In the genomic region with DNA sequence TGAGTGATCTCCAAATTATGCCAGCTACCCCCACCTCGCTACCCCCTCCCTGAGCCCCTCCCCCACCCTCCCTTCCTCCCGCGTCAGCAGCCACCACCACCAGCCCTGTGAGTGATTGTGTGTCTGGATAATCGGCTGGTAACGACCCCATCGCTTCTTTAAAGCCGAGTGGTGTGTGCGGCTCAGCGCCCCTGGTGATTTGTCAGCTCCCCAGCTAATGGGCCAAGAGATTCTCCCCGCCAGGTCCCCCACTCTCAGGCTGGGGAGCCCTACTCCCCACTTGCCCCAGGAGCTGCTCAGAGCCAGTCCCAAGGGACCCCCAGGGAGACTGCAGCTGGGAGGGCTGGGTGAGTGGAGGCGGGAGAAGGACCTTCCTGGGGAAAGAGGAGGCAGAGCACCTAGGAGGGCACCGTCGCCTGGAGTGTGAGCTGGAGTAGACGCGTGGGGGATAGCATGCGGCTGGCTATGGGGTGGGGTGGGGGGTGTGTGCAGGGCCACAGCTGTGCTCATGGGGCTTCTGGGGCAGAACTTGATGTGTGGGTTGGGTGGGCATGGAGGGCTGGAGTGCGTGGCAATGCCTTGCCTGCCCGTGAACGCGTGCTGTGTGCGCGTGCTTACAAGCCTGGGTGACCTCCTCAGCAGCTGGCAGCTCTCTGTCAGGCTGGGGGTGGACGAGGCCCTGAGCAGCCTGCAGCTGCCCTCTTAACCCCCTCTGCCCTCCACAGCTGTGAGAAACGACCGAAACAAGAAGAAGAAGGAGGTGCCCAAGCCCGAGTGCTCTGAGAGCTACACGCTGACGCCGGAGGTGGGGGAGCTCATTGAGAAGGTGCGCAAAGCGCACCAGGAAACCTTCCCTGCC, we compare ENCODE assay signal across 1 cellular context.
TF ChIP-seq lines count a peak whose summit lies in the region.

No MANE protein-coding gene starts in this region.

TF ChIP-seq in HepG2, 621 proteins besides CTCF, POLR2A, EP300 and RAD21:
- TF ChIP-seq ZFP90 (CRISPR knock-in tag; IDR thresholded peaks at IDR 0.05; ENCODE audit: borderline replicate concordance) (no peak), AGO2 (optimal IDR thresholded peaks at IDR 0.05; ENCODE audit: low read depth, low read length) (peak; percentile 47), ZNF484 (CRISPR knock-in tag; IDR thresholded peaks at IDR 0.05; ENCODE audit: borderline replicate concordance, low read depth) (no peak), ZNF382 (CRISPR knock-in tag; IDR thresholded peaks at IDR 0.05; ENCODE audit: borderline replicate concordance) (no peak), TOPORS (CRISPR knock-in tag; IDR thresholded peaks at IDR 0.05) (no peak), ZNF607 (CRISPR knock-in tag; IDR thresholded peaks at IDR 0.05; ENCODE audit: borderline replicate concordance) (0 out of 2 replicates have a peak, but pooled peaks have one; percentile 46), ZNF354B (CRISPR knock-in tag; IDR thresholded peaks at IDR 0.05) (no peak), BCL6 (CRISPR knock-in tag; IDR thresholded peaks at IDR 0.05) (no peak), SP140L (CRISPR knock-in tag; IDR thresholded peaks at IDR 0.05; ENCODE audit: borderline replicate concordance) (no peak), EZH2 (conservative IDR thresholded peaks at IDR 0.05; ENCODE audit: low read depth, low read length) (no peak), HNRNPL (IDR thresholded peaks at IDR 0.05; ENCODE audit: low read depth, low read length) (0 out of 2 replicates have a peak, but pooled peaks have one; percentile 39), ZNF572 (CRISPR knock-in tag; IDR thresholded peaks at IDR 0.05) (0 out of 2 replicates have a peak, but pooled peaks have one; percentile 67), RFXANK (CRISPR knock-in tag; IDR thresholded peaks at IDR 0.05) (no peak), ZNF883 (CRISPR knock-in tag; IDR thresholded peaks at IDR 0.05; ENCODE audit: not compliant biosample characterization) (no peak), TMF1 (CRISPR knock-in tag; IDR thresholded peaks at IDR 0.05; ENCODE audit: low read depth) (no peak), FOXJ3 (CRISPR knock-in tag; IDR thresholded peaks at IDR 0.05; ENCODE audit: borderline replicate concordance) (no peak), AKAP8 (CRISPR knock-in tag; IDR thresholded peaks at IDR 0.05) (no peak), ZNF337 (CRISPR knock-in tag; IDR thresholded peaks at IDR 0.05; ENCODE audit: borderline replicate concordance, low read depth) (no peak), FOXC1 (CRISPR knock-in tag; IDR thresholded peaks at IDR 0.05; ENCODE audit: borderline replicate concordance) (no peak), MEF2D (CRISPR knock-in tag; IDR thresholded peaks at IDR 0.05) (no peak), JDP2 (CRISPR knock-in tag; IDR thresholded peaks at IDR 0.05; ENCODE audit: borderline replicate concordance) (no peak), NFKB2 (CRISPR knock-in tag; IDR thresholded peaks at IDR 0.05; ENCODE audit: borderline replicate concordance) (no peak)
- TF ChIP-seq, protein P1, sequence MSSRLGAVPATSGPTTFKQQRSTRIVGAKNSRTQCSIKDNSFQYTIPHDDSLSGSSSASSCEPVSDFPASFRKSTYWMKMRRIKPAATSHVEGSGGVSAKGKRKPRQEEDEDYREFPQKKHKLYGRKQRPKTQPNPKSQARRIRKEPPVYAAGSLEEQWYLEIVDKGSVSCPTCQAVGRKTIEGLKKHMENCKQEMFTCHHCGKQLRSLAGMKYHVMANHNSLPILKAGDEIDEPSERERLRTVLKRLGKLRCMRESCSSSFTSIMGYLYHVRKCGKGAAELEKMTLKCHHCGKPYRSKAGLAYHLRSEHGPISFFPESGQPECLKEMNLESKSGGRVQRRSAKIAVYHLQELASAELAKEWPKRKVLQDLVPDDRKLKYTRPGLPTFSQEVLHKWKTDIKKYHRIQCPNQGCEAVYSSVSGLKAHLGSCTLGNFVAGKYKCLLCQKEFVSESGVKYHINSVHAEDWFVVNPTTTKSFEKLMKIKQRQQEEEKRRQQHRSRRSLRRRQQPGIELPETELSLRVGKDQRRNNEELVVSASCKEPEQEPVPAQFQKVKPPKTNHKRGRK (CRISPR knock-in tag; IDR thresholded peaks at IDR 0.05), result no peak
- TF ChIP-seq, protein P2, sequence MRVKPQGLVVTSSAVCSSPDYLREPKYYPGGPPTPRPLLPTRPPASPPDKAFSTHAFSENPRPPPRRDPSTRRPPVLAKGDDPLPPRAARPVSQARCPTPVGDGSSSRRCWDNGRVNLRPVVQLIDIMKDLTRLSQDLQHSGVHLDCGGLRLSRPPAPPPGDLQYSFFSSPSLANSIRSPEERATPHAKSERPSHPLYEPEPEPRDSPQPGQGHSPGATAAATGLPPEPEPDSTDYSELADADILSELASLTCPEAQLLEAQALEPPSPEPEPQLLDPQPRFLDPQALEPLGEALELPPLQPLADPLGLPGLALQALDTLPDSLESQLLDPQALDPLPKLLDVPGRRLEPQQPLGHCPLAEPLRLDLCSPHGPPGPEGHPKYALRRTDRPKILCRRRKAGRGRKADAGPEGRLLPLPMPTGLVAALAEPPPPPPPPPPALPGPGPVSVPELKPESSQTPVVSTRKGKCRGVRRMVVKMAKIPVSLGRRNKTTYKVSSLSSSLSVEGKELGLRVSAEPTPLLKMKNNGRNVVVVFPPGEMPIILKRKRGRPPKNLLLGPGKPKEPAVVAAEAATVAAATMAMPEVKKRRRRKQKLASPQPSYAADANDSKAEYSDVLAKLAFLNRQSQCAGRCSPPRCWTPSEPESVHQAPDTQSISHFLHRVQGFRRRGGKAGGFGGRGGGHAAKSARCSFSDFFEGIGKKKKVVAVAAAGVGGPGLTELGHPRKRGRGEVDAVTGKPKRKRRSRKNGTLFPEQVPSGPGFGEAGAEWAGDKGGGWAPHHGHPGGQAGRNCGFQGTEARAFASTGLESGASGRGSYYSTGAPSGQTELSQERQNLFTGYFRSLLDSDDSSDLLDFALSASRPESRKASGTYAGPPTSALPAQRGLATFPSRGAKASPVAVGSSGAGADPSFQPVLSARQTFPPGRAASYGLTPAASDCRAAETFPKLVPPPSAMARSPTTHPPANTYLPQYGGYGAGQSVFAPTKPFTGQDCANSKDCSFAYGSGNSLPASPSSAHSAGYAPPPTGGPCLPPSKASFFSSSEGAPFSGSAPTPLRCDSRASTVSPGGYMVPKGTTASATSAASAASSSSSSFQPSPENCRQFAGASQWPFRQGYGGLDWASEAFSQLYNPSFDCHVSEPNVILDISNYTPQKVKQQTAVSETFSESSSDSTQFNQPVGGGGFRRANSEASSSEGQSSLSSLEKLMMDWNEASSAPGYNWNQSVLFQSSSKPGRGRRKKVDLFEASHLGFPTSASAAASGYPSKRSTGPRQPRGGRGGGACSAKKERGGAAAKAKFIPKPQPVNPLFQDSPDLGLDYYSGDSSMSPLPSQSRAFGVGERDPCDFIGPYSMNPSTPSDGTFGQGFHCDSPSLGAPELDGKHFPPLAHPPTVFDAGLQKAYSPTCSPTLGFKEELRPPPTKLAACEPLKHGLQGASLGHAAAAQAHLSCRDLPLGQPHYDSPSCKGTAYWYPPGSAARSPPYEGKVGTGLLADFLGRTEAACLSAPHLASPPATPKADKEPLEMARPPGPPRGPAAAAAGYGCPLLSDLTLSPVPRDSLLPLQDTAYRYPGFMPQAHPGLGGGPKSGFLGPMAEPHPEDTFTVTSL (CRISPR knock-in tag; IDR thresholded peaks at IDR 0.05; ENCODE audit: borderline replicate concordance), result no peak
- TF ChIP-seq, protein P3, sequence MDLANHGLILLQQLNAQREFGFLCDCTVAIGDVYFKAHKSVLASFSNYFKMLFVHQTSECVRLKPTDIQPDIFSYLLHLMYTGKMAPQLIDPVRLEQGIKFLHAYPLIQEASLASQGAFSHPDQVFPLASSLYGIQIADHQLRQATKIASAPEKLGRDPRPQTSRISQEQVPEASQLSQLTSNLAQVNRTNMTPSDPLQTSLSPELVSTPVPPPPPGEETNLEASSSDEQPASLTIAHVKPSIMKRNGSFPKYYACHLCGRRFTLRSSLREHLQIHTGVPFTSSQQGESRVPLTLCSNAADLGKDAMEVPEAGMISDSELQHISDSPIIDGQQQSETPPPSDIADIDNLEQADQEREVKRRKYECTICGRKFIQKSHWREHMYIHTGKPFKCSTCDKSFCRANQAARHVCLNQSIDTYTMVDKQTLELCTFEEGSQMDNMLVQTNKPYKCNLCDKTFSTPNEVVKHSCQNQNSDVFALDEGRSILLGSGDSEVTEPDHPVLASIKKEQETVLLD (CRISPR knock-in tag; IDR thresholded peaks at IDR 0.05; ENCODE audit: low read depth), result no peak
- TF ChIP-seq, protein P4, sequence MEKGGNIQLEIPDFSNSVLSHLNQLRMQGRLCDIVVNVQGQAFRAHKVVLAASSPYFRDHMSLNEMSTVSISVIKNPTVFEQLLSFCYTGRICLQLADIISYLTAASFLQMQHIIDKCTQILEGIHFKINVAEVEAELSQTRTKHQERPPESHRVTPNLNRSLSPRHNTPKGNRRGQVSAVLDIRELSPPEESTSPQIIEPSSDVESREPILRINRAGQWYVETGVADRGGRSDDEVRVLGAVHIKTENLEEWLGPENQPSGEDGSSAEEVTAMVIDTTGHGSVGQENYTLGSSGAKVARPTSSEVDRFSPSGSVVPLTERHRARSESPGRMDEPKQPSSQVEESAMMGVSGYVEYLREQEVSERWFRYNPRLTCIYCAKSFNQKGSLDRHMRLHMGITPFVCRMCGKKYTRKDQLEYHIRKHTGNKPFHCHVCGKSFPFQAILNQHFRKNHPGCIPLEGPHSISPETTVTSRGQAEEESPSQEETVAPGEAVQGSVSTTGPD (CRISPR knock-in tag; IDR thresholded peaks at IDR 0.05), result no peak
